Comparison of ENCODE assay signal across 8 cellular contexts in genomic region chr18:21739604-21740473, GRCh38. TPM values are rescaled to one million over a fixed set of nuclear protein-coding genes. Genes with fewer than 3 reads are reported as not detected.
DNase-seq lines count a peak whose midpoint lies in the region; ATAC-seq and TF ChIP-seq lines count a peak whose summit lies in the region.

No MANE protein-coding gene starts in this region.

- H3K9me3 ChIP-seq in T-helper 17 cell (ENCODE audit: control insufficient read depth, low read length, poor library complexity, severe bottlenecking), result no peaks in the 10 kb centered on the region

- peak overlapping the region; percentile 86 for H3K4me3 Mint-ChIP-seq in activated naive CD4-positive, alpha-beta T cell treated with anti-CD3 and anti-CD28 coated beads for 36 hours
- H3K4me3 Mint-ChIP-seq in T-helper 17 cell, result peak overlapping the region; percentile 93

- H3K4me1 Mint-ChIP-seq in activated naive CD4-positive, alpha-beta T cell treated with anti-CD3 and anti-CD28 coated beads for 36 hours (ENCODE audit: low read depth), result peaks cover 23% of the 10 kb centered on the region
- H3K4me1 Mint-ChIP-seq in T-helper 17 cell, result peaks cover 34% of the 10 kb centered on the region

- H3K36me3 Mint-ChIP-seq in activated naive CD4-positive, alpha-beta T cell treated with anti-CD3 and anti-CD28 coated beads for 36 hours (ENCODE audit: low read depth), result no peaks in the 10 kb centered on the region
- no peaks in the 10 kb centered on the region for H3K36me3 Mint-ChIP-seq in T-helper 17 cell (ENCODE audit: low read depth)

- peak; percentile 6 for ATAC-seq in HG03097 (IDR thresholded peaks at IDR 0.05; ENCODE audit: low FRiP score, unreplicated experiment)
- ATAC-seq in T-helper 17 cell, result peak; percentile 3

- no peak for DNase-seq in activated naive CD4-positive, alpha-beta T cell treated with anti-CD3 and anti-CD28 coated beads for 36 hours
- no peak for DNase-seq in activated naive CD4-positive, alpha-beta T cell (lab: John Stamatoyannopoulos, UW)
- DNase-seq in T-helper 17 cell (no peak), fibroblast of villous mesenchyme (ENCODE audit: low read depth) (peak; percentile 8), retinal pigment epithelial cell (ENCODE audit: low read depth) (no peak), NCI-H187 treated with DMSO at 0.1 percent for 48 hours (lab: John Stamatoyannopoulos, UW) (no peak), GOT3 (lab: John Stamatoyannopoulos, UW) (no peak)

- CTCF ChIA-PET in activated naive CD4-positive, alpha-beta T cell treated with anti-CD3 and anti-CD28 coated beads for 36 hours (lab: Charles Lee), result interaction anchor here (0.9 to 1.8 kb wide), 4 partner anchors 36 to 139 kb away, joined by 3 to 5 read pairs (median 4); partner anchors contain the start of genes ABHD3, ESCO1 and SNRPD1

- intact Hi-C loops in activated naive CD4-positive, alpha-beta T cell treated with anti-CD3 and anti-CD28 coated beads for 36 hours (cut with micrococcal nuclease), result loop anchor here (1.0 to 10.0 kb wide), 10 partner anchors 37 to 1192 kb away; partner anchors contain the start of genes ESCO1, RBBP8, ROCK1 and SNRPD1

- H3K27ac Mint-ChIP-seq in activated naive CD4-positive, alpha-beta T cell treated with anti-CD3 and anti-CD28 coated beads for 36 hours, result peak overlapping the region; percentile 64
- peak overlapping the region; percentile 68 for H3K27ac Mint-ChIP-seq in T-helper 17 cell

- H3K4me3 ChIP-seq in fibroblast of villous mesenchyme (ENCODE audit: low read depth, low read length) (peak overlapping the region; percentile 91), retinal pigment epithelial cell (ENCODE audit: low read length) (peak overlapping the region; percentile 90)

- no peak for TF ChIP-seq CTCF in fibroblast of villous mesenchyme (IDR thresholded peaks at IDR 0.05; ENCODE audit: insufficient read depth, low read depth, low read length)
- no peak for TF ChIP-seq CTCF in retinal pigment epithelial cell (conservative IDR thresholded peaks at IDR 0.05; ENCODE audit: low read depth, low read length)

- peaks cover 6% of the 10 kb centered on the region for H3K9me3 Mint-ChIP-seq in activated naive CD4-positive, alpha-beta T cell treated with anti-CD3 and anti-CD28 coated beads for 36 hours

- H3K27me3 Mint-ChIP-seq in activated naive CD4-positive, alpha-beta T cell treated with anti-CD3 and anti-CD28 coated beads for 36 hours (ENCODE audit: low read depth), result peaks cover 2% of the 10 kb centered on the region
- no peaks in the 10 kb centered on the region for H3K27me3 Mint-ChIP-seq in T-helper 17 cell

RNA-seq across cellular contexts. Expression of gene MIB1, which starts 0.8 kb away (rescaled TPM):
- 10 to 100 TPM; 22.8 to 26.2 TPM for total RNA-seq in activated naive CD4-positive, alpha-beta T cell treated with anti-CD3 and anti-CD28 coated beads for 36 hours
- total RNA-seq in T-helper 17 cell (10 to 100 TPM; 39.0 to 45.1 TPM), fibroblast of villous mesenchyme (45.4 and 71.2 TPM in 2 replicates)

RNA-seq across cellular contexts. Expression of gene ABHD3, which starts 35.3 kb away (rescaled TPM):
- total RNA-seq in activated naive CD4-positive, alpha-beta T cell treated with anti-CD3 and anti-CD28 coated beads for 36 hours, result 10 to 100 TPM; 14.3 to 14.5 TPM
- total RNA-seq in T-helper 17 cell (10 to 100 TPM; 38.6 to 39.3 TPM), fibroblast of villous mesenchyme (5.2 and 8.6 TPM in 2 replicates)
